In the genomic region with DNA sequence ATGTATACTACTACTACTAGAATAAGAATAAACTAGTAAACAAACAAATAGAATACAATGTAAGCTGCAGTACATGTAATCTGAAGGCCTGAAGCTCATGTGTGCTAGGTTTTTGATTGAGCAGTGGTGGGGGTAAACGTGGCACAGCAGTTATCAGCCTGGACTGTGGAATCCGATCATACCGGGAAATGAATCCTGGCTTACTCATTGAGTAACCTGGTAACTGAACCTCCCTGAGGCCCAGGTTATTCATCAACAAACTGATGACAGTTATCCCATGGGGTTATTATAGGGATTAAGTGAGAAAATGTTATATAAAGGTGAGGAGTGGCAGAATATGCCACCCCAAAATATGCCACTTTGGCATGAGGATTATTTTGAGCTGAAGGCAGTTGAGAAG, we compare ENCODE assay signal across 30 cellular contexts.
DNase-seq lines count a peak whose midpoint lies in the region; ATAC-seq, FAIRE-seq and TF ChIP-seq lines count a peak whose summit lies in the region.
"Had no signal": no experiment of that assay in that cellular context is flagged by ENCODE, and none has a peak within 500 bp of the region (broad histone marks: within the 10 kb centered on the region; RNA-seq: fewer than 3 reads in every experiment).

No MANE protein-coding gene starts in this region.

- no peak for TF ChIP-seq POLR2A in A549 (IDR thresholded peaks at IDR 0.05; ENCODE audit: low read length)

- CTCF ChIA-PET in A549 (lab: Yijun Ruan, JAX) = no interaction called here

- no peaks in the 10 kb centered on the region for H3K36me3 ChIP-seq in keratinocyte (ENCODE audit: control insufficient read depth in 2 of 2, extremely low read depth in 1 of 2, insufficient read depth in 2 of 2, low read length in 2 of 2)

- DNase-seq in A549 (ENCODE audit: low read depth in 1 of 2, low spot score in 1 of 2) (peak in 1 of 2 experiments; percentile 15), HT1080 (ENCODE audit: low read depth) (peak; percentile 3), epithelial cell of esophagus (ENCODE audit: low read depth) (peak; percentile 91), keratinocyte (ENCODE audit: low read depth, low spot score) (no peak), hippocampal formation (lab: John Stamatoyannopoulos, UW) (no peak), A172 (ENCODE audit: low spot score) (no peak), GM03348 (ENCODE audit: low spot score) (no peak)
- DNase-seq: 8988T; C1 segment of cervical spinal cord; Caco-2; CD4-positive, alpha-beta memory T cell; DMS 273 treated with DMSO at 0.1 percent for 48 hours; DMS79 treated with DMSO at 0.1 percent for 48 hours; GF-D8; Kasumi-1; NCI-H1105 treated with DMSO at 0.1 percent for 48 hours; NCI-H146; NCI-H1930; NCI-H2107; NCI-H446; NCI-H526; NCI-H82; SHP77 treated with DMSO at 0.1 percent for 48 hours had no signal

- FAIRE-seq in A549 (lab: Jason Lieb, UNC) = no peak
- peak; percentile 26 for FAIRE-seq in keratinocyte (lab: Jason Lieb, UNC)
- FAIRE-seq: GM12892, GM19239, H54, HTR-8/SVneo, K562 had no signal

- dilution Hi-C loops in keratinocyte (cut with MboI; ENCODE audit: extremely low pct_ligation_motif_present, low sequenced_read_pairs) = no loop called here

- no peaks in the 10 kb centered on the region for H3K79me2 ChIP-seq in keratinocyte (ENCODE audit: control insufficient read depth, insufficient read depth, low read length)

- TF ChIP-seq CTCF in A549 (IDR thresholded peaks at IDR 0.05) = no peak
- TF ChIP-seq CTCF in epithelial cell of esophagus (IDR thresholded peaks at IDR 0.05; ENCODE audit: insufficient read depth, low read depth, low read length, missing control alignments) = no peak
- TF ChIP-seq CTCF in keratinocyte (optimal IDR thresholded peaks at IDR 0.05 in 1 of 3, IDR thresholded peaks at IDR 0.05 in 1 of 3, conservative IDR thresholded peaks at IDR 0.05 in 1 of 3; ENCODE audit: extremely low read depth in 1 of 3, insufficient read depth in 2 of 3, low read length in 3 of 3) = no peak

- H3K27ac ChIP-seq in A549 (no peak overlapping the region), keratinocyte (ENCODE audit: control insufficient read depth, insufficient read depth, low read length) (peak overlapping the region; percentile 46)
- H3K27ac ChIP-seq: RWPE1 had no signal

- H3K9me3 ChIP-seq in A549 = no peaks in the 10 kb centered on the region
- no peaks in the 10 kb centered on the region for H3K9me3 ChIP-seq in keratinocyte (ENCODE audit: control insufficient read depth, low read depth, low read length)
- H3K9me3 ChIP-seq: Caco-2 had no signal

- no peaks in the 10 kb centered on the region for H3K9me1 ChIP-seq in keratinocyte (ENCODE audit: control insufficient read depth, extremely low read depth, insufficient read depth, low read length)

- H2AFZ ChIP-seq in keratinocyte (ENCODE audit: control insufficient read depth, low read length) = peak overlapping the region; percentile 46

- ATAC-seq in A549 = no peak
- ATAC-seq in GM19351 (IDR thresholded peaks at IDR 0.05; ENCODE audit: unreplicated experiment) = no peak
- ATAC-seq: K562 had no signal

- no peaks in the 10 kb centered on the region for H4K20me1 ChIP-seq in keratinocyte (ENCODE audit: control insufficient read depth, extremely low read depth, insufficient read depth, low read length)

- no peaks in the 10 kb centered on the region for H3K27me3 ChIP-seq in keratinocyte (ENCODE audit: control insufficient read depth, extremely low read depth, insufficient read depth, low read length)

- 7% methylated on average over 3 of the region's 3 CpGs for WGBS in A549 (ENCODE audit: missing lambda C conversion rate)

- H3K4me1 ChIP-seq in A549 = no peaks in the 10 kb centered on the region
- H3K4me1 ChIP-seq in keratinocyte (ENCODE audit: control insufficient read depth, extremely low read depth, insufficient read depth, low read length) = peaks cover 19% of the 10 kb centered on the region
- H3K4me1 ChIP-seq: Caco-2 had no signal

- POLR2A ChIA-PET in A549 (lab: Yijun Ruan, JAX) = no interaction called here

- TF ChIP-seq EP300 in A549 (IDR thresholded peaks at IDR 0.05) = no peak

- H3K4me2 ChIP-seq in A549 (peak overlapping the region; percentile 8; the same call in 1 of the 3 replicates), keratinocyte (ENCODE audit: control insufficient read depth, extremely low read depth, insufficient read depth, low read depth, low read length) (no peak overlapping the region)

- TF ChIP-seq RAD21 in A549 (conservative IDR thresholded peaks at IDR 0.05 in 1 of 2, IDR thresholded peaks at IDR 0.05 in 1 of 2) = no peak

- no peak overlapping the region for H3K9ac ChIP-seq in keratinocyte (ENCODE audit: control insufficient read depth, extremely low read depth, insufficient read depth, low read length)

- H3K4me3 ChIP-seq in A549 (no peak overlapping the region), epithelial cell of esophagus (ENCODE audit: low read length) (no peak overlapping the region), keratinocyte (ENCODE audit: control insufficient read depth in 2 of 3, extremely low read depth in 1 of 3, insufficient read depth in 2 of 3, low read depth in 1 of 3, low read length in 3 of 3) (no peak overlapping the region)
- H3K4me3 ChIP-seq: K562 had no signal

TF ChIP-seq in A549, 52 proteins besides CTCF, POLR2A, EP300 and RAD21:
- TF ChIP-seq, protein P1, sequence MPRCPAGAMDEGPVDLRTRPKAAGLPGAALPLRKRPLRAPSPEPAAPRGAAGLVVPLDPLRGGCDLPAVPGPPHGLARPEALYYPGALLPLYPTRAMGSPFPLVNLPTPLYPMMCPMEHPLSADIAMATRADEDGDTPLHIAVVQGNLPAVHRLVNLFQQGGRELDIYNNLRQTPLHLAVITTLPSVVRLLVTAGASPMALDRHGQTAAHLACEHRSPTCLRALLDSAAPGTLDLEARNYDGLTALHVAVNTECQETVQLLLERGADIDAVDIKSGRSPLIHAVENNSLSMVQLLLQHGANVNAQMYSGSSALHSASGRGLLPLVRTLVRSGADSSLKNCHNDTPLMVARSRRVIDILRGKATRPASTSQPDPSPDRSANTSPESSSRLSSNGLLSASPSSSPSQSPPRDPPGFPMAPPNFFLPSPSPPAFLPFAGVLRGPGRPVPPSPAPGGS (IDR thresholded peaks at IDR 0.05) = no peak
- TF ChIP-seq SREBF2 (IDR thresholded peaks at IDR 0.05) = no peak
- TF ChIP-seq, protein P2, sequence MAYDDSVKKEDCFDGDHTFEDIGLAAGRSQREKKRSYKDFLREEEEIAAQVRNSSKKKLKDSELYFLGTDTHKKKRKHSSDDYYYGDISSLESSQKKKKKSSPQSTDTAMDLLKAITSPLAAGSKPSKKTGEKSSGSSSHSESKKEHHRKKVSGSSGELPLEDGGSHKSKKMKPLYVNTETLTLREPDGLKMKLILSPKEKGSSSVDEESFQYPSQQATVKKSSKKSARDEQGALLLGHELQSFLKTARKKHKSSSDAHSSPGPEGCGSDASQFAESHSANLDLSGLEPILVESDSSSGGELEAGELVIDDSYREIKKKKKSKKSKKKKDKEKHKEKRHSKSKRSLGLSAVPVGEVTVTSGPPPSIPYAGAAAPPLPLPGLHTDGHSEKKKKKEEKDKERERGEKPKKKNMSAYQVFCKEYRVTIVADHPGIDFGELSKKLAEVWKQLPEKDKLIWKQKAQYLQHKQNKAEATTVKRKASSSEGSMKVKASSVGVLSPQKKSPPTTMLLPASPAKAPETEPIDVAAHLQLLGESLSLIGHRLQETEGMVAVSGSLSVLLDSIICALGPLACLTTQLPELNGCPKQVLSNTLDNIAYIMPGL (CRISPR knock-in tag; IDR thresholded peaks at IDR 0.05; ENCODE audit: borderline replicate concordance) = no peak
- TF ChIP-seq ZSCAN20 (CRISPR knock-in tag; IDR thresholded peaks at IDR 0.05) = no peak
- TF ChIP-seq SMC3 (IDR thresholded peaks at IDR 0.05) = no peak
- TF ChIP-seq GATA3 (IDR thresholded peaks at IDR 0.05; ENCODE audit: borderline replicate concordance) = no peak
- no peak for TF ChIP-seq FOSL2 (IDR thresholded peaks at IDR 0.05)
- no peak for TF ChIP-seq FOSL2 (CRISPR knock-in tag; IDR thresholded peaks at IDR 0.05)
- no peak for TF ChIP-seq CBX8 (IDR thresholded peaks at IDR 0.05)
- TF ChIP-seq, protein P3, sequence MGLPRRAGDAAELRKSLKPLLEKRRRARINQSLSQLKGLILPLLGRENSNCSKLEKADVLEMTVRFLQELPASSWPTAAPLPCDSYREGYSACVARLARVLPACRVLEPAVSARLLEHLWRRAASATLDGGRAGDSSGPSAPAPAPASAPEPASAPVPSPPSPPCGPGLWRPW (IDR thresholded peaks at IDR 0.05) = no peak
- no peak for TF ChIP-seq CHD4 (IDR thresholded peaks at IDR 0.05; ENCODE audit: borderline replicate concordance)

Comparison
In these comparisons a context has a peak if more than half of its experiments do, and no peak if none do; other contexts are left out.
1. DNase-seq: peak in HT1080 (single experiment) and epithelial cell of esophagus (single experiment); none in keratinocyte (single experiment), hippocampal formation (0 of 2), A172 (single experiment) and GM03348 (single experiment).